ENCODE assay signal across 28 cellular contexts in genomic region chr16:1200014-1200627, GRCh38. TPM values are rescaled to one million over a fixed set of nuclear protein-coding genes. Genes with fewer than 3 reads are reported as not detected.
"Had no signal": no experiment of that assay in that cellular context is flagged by ENCODE, and none has a peak within 500 bp of the region (broad histone marks: within the 10 kb centered on the region; RNA-seq: fewer than 3 reads in every experiment).

No MANE protein-coding gene starts in this region.

- H3K27ac Mint-ChIP-seq: activated CD4-positive, alpha-beta memory T cell treated with anti-CD3 and anti-CD28 coated beads, Interleukin-2, amount 10 ng/mL, durations not matched to agents 7 days and 5 days; activated naive CD8-positive, alpha-beta T cell treated with anti-CD3 and anti-CD28 coated beads for 36 hours; T-cell had no signal

- ATAC-seq: K562, Panc1, Right ventricle myocardium inferior had no signal

- H3K27me3 Mint-ChIP-seq: activated CD4-positive, alpha-beta memory T cell treated with anti-CD3 and anti-CD28 coated beads, Interleukin-2, amount 10 ng/mL, durations not matched to agents 7 days and 5 days; activated naive CD8-positive, alpha-beta T cell treated with anti-CD3 and anti-CD28 coated beads for 36 hours; T-cell had no signal

- H3K36me3 Mint-ChIP-seq: activated naive CD8-positive, alpha-beta T cell treated with anti-CD3 and anti-CD28 coated beads for 36 hours; T-cell had no signal

- H3K4me1 Mint-ChIP-seq: activated CD4-positive, alpha-beta memory T cell treated with anti-CD3 and anti-CD28 coated beads, Interleukin-2, amount 10 ng/mL, durations not matched to agents 7 days and 5 days; activated naive CD8-positive, alpha-beta T cell treated with anti-CD3 and anti-CD28 coated beads for 36 hours; T-cell had no signal

- DNase-seq: activated CD4-positive, alpha-beta memory T cell treated with anti-CD3 and anti-CD28 coated beads, Interleukin-2, amount 10 ng/mL, durations not matched to agents 7 days and 5 days; activated CD4-positive, alpha-beta T cell treated with anti-CD3 and anti-CD28 coated beads, Interleukin-2, amount 50 U/mL, for 1 hour; activated CD4-positive, CD25-positive, alpha-beta regulatory T cell; activated naive CD8-positive, alpha-beta T cell treated with anti-CD3 and anti-CD28 coated beads for 36 hours; activated T-cell treated with anti-CD3 and anti-CD28 coated beads for 4 hours; activated T-cell treated with anti-CD3 and anti-CD28 coated beads, Interleukin-2, amount 50 U/mL, for 48 hours; central memory CD4-positive, alpha-beta T cell; Karpas-422; MM.1S; NCI-H1105; NCI-H1436; NCI-H1694 treated with DMSO at 0.1 percent for 48 hours; NCI-H2029 treated with DMSO at 0.1 percent for 48 hours; NCI-H446 treated with DMSO at 0.1 percent for 48 hours; NCI-H524 treated with DMSO at 0.1 percent for 48 hours; NCI-H748 treated with DMSO at 0.1 percent for 48 hours; OCI-M1; RPMI8226; T-cell; T-helper 2 cell; T1000 had no signal

- H3K4me3 Mint-ChIP-seq: activated CD4-positive, alpha-beta memory T cell treated with anti-CD3 and anti-CD28 coated beads, Interleukin-2, amount 10 ng/mL, durations not matched to agents 7 days and 5 days; activated naive CD8-positive, alpha-beta T cell treated with anti-CD3 and anti-CD28 coated beads for 36 hours; T-cell had no signal

- FAIRE-seq: K562, TTC549 had no signal

- H3K27ac ChIP-seq: SK-N-MC had no signal

- H3K9me3 Mint-ChIP-seq: activated naive CD8-positive, alpha-beta T cell treated with anti-CD3 and anti-CD28 coated beads for 36 hours; T-cell had no signal

- H3K4me3 ChIP-seq: K562, SK-N-MC had no signal

RNA-seq across cellular contexts. Expression of gene TPSG1, which starts 24.9 kb away (rescaled TPM):
- total RNA-seq: activated CD4-positive, alpha-beta memory T cell treated with anti-CD3 and anti-CD28 coated beads, Interleukin-2, amount 10 ng/mL, durations not matched to agents 7 days and 5 days; activated CD8-positive, alpha-beta memory T cell treated with anti-CD3 and anti-CD28 coated beads for 36 hours; activated naive CD8-positive, alpha-beta T cell treated with anti-CD3 and anti-CD28 coated beads for 36 hours; bronchial epithelial cell; K562; T-cell had no signal
- polyA plus RNA-seq: K562 had no signal

RNA-seq across cellular contexts. Expression of gene TPSB2, which starts 29.9 kb away (rescaled TPM):
- total RNA-seq: activated CD4-positive, alpha-beta memory T cell treated with anti-CD3 and anti-CD28 coated beads, Interleukin-2, amount 10 ng/mL, durations not matched to agents 7 days and 5 days; activated CD8-positive, alpha-beta memory T cell treated with anti-CD3 and anti-CD28 coated beads for 36 hours; activated naive CD8-positive, alpha-beta T cell treated with anti-CD3 and anti-CD28 coated beads for 36 hours; bronchial epithelial cell had no signal
- polyA plus RNA-seq: K562 had no signal

RNA-seq across cellular contexts. Expression of gene TPSAB1, which starts 40.4 kb away (rescaled TPM):
- total RNA-seq: activated CD4-positive, alpha-beta memory T cell treated with anti-CD3 and anti-CD28 coated beads, Interleukin-2, amount 10 ng/mL, durations not matched to agents 7 days and 5 days; activated CD8-positive, alpha-beta memory T cell treated with anti-CD3 and anti-CD28 coated beads for 36 hours; activated naive CD8-positive, alpha-beta T cell treated with anti-CD3 and anti-CD28 coated beads for 36 hours; bronchial epithelial cell; K562 had no signal
- polyA plus RNA-seq: K562 had no signal

RNA-seq across cellular contexts. Expression of gene CACNA1H, which starts 47.2 kb away (rescaled TPM):
- total RNA-seq: bronchial epithelial cell had no signal

RNA-seq across cellular contexts. Expression of gene TPSD1, which starts 55.7 kb away (rescaled TPM):
- total RNA-seq: activated CD4-positive, alpha-beta memory T cell treated with anti-CD3 and anti-CD28 coated beads, Interleukin-2, amount 10 ng/mL, durations not matched to agents 7 days and 5 days; activated CD8-positive, alpha-beta memory T cell treated with anti-CD3 and anti-CD28 coated beads for 36 hours; activated naive CD8-positive, alpha-beta T cell treated with anti-CD3 and anti-CD28 coated beads for 36 hours; bronchial epithelial cell; K562 had no signal
- polyA plus RNA-seq: K562 had no signal
